17 cellular contexts compared by ENCODE assay signal in the genomic region with DNA sequence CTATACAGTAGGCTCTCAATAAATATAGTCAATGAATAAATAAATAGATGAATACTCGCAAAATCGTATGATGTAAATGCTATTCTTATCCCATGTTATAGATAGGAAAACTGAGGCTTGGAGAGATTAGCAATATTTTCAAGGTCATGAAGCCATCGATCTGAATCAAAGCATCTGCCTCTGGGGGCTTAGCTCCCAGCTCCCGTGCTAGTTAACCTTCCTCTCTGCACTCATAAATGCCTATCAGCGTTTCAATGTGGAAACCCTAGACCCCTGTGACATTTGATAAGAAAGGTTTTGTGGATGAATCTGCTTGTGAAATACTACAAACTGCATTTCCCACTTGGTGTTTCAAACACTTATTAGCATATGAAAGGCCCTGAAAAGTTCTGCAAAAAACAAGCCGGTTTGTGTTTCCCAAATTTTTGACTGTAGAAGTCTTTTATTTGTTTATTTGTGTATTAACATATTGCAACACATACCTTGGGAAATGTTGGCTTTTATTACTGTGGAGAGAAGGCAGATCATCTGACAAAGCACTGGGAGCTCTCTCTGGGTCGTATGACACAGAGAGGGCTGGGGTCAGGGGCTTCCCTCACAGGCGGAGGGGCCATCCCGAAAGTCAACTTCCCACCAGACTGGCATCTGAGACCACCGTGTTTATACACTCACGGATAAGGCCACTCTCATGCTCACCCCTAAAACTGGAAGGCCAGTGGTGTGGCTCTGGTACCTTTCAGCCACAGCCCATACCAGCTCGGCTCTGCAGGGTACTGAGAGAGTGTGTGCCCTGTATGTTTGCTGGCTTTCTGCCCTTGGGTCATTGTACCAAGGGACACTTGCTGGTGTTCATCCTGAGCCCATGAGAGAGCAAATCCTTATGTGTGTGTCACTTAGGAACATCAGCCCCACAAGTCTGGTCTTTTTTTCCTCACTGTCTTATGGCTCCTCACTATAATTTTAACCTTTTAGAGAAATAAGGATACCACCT. TPM values are rescaled to one million over a fixed set of nuclear protein-coding genes. Genes with fewer than 3 reads are reported as not detected.
"Had no signal": no experiment of that assay in that cellular context is flagged by ENCODE, and none has a peak within 500 bp of the region (broad histone marks: within the 10 kb centered on the region; RNA-seq: fewer than 3 reads in every experiment).

No MANE protein-coding gene starts in this region.

- H3K9me3 ChIP-seq: gastrocnemius medialis, left lung, neutrophil, tibial nerve had no signal

- ATAC-seq: effector memory CD8-positive, alpha-beta T cell; left lung; natural killer cell; stimulated activated effector memory CD8-positive, alpha-beta T cell treated with anti-CD3 and anti-CD28 coated beads, Interleukin-12 subunit alpha, Interleukin-12 subunit beta, amount 100 ng/mL, for 72 hours had no signal

- H3K27ac ChIP-seq: gastrocnemius medialis, left lung, neutrophil, tibial nerve had no signal

- H3K36me3 ChIP-seq: gastrocnemius medialis, left lung, neutrophil, tibial nerve had no signal

- H3K9me3 Mint-ChIP-seq: activated CD4-positive, alpha-beta T cell treated with anti-CD3 and anti-CD28 coated beads, Interleukin-2, amount 10 ng/mL, durations not matched to agents 7 days and 5 days; activated naive CD8-positive, alpha-beta T cell treated with anti-CD3 and anti-CD28 coated beads, Interleukin-2, amount 10 ng/mL, durations not matched to agents 7 days and 5 days; activated T-helper 1 cell treated with anti-CD3 and anti-CD28 coated beads, Interleukin-12 subunit alpha, Interleukin-12 subunit beta, Interleukin-2, Interleukin-4 antibody, amounts not matched to agents 30 ng/mL and 10 ng/mL and 1 ng/mL, durations not matched to agents 14 hours and 24 hours and 36 hours; effector memory CD8-positive, alpha-beta T cell; memory B cell; natural killer cell; stimulated activated effector memory CD8-positive, alpha-beta T cell treated with anti-CD3 and anti-CD28 coated beads, Interleukin-12 subunit alpha, Interleukin-12 subunit beta, amount 100 ng/mL, for 72 hours had no signal

- H3K4me1 Mint-ChIP-seq: activated CD4-positive, alpha-beta T cell treated with anti-CD3 and anti-CD28 coated beads, Interleukin-2, amount 10 ng/mL, durations not matched to agents 7 days and 5 days; activated naive CD8-positive, alpha-beta T cell treated with anti-CD3 and anti-CD28 coated beads, Interleukin-2, amount 10 ng/mL, durations not matched to agents 7 days and 5 days; natural killer cell; stimulated activated effector memory CD8-positive, alpha-beta T cell treated with anti-CD3 and anti-CD28 coated beads, Interleukin-12 subunit alpha, Interleukin-12 subunit beta, amount 100 ng/mL, for 72 hours had no signal

- H3K4me3 ChIP-seq: gastrocnemius medialis, left lung, tibial nerve had no signal

- H3K4me1 ChIP-seq: gastrocnemius medialis, left lung, tibial nerve had no signal

- H3K4me3 Mint-ChIP-seq: activated CD4-positive, alpha-beta T cell treated with anti-CD3 and anti-CD28 coated beads, Interleukin-2, amount 10 ng/mL, durations not matched to agents 7 days and 5 days; activated naive CD8-positive, alpha-beta T cell treated with anti-CD3 and anti-CD28 coated beads, Interleukin-2, amount 10 ng/mL, durations not matched to agents 7 days and 5 days; activated T-helper 1 cell treated with anti-CD3 and anti-CD28 coated beads, Interleukin-12 subunit alpha, Interleukin-12 subunit beta, Interleukin-2, Interleukin-4 antibody, amounts not matched to agents 30 ng/mL and 10 ng/mL and 1 ng/mL, durations not matched to agents 14 hours and 24 hours and 36 hours; effector memory CD8-positive, alpha-beta T cell; memory B cell; natural killer cell; stimulated activated effector memory CD8-positive, alpha-beta T cell treated with anti-CD3 and anti-CD28 coated beads, Interleukin-12 subunit alpha, Interleukin-12 subunit beta, amount 100 ng/mL, for 72 hours had no signal

- H3K27ac Mint-ChIP-seq: activated CD4-positive, alpha-beta T cell treated with anti-CD3 and anti-CD28 coated beads, Interleukin-2, amount 10 ng/mL, durations not matched to agents 7 days and 5 days; activated naive CD8-positive, alpha-beta T cell treated with anti-CD3 and anti-CD28 coated beads, Interleukin-2, amount 10 ng/mL, durations not matched to agents 7 days and 5 days; activated T-helper 1 cell treated with anti-CD3 and anti-CD28 coated beads, Interleukin-12 subunit alpha, Interleukin-12 subunit beta, Interleukin-2, Interleukin-4 antibody, amounts not matched to agents 30 ng/mL and 10 ng/mL and 1 ng/mL, durations not matched to agents 14 hours and 24 hours and 36 hours; effector memory CD8-positive, alpha-beta T cell; memory B cell; natural killer cell; stimulated activated effector memory CD8-positive, alpha-beta T cell treated with anti-CD3 and anti-CD28 coated beads, Interleukin-12 subunit alpha, Interleukin-12 subunit beta, amount 100 ng/mL, for 72 hours had no signal

- DNase-seq: activated CD4-positive, alpha-beta T cell treated with anti-CD3 and anti-CD28 coated beads, Interleukin-2, amount 10 ng/mL, durations not matched to agents 7 days and 5 days; activated CD4-positive, CD25-positive, alpha-beta regulatory T cell; activated CD8-positive, alpha-beta memory T cell treated with anti-CD3 and anti-CD28 coated beads, Interleukin-2, amount 50 U/mL, for 48 hours; activated naive CD8-positive, alpha-beta T cell treated with anti-CD3 and anti-CD28 coated beads, Interleukin-2, amount 10 ng/mL, durations not matched to agents 7 days and 5 days; dermis blood vessel endothelial cell; effector memory CD8-positive, alpha-beta T cell; left lung; natural killer cell; stimulated activated CD4-positive, alpha-beta T cell treated with anti-CD3 and anti-CD28 coated beads, Interleukin-2, amount 100 ng/mL, for 24 hours; T-helper 2 cell had no signal

- H3K36me3 Mint-ChIP-seq: activated naive CD8-positive, alpha-beta T cell treated with anti-CD3 and anti-CD28 coated beads, Interleukin-2, amount 10 ng/mL, durations not matched to agents 7 days and 5 days; memory B cell; natural killer cell; stimulated activated effector memory CD8-positive, alpha-beta T cell treated with anti-CD3 and anti-CD28 coated beads, Interleukin-12 subunit alpha, Interleukin-12 subunit beta, amount 100 ng/mL, for 72 hours had no signal

RNA-seq across cellular contexts. Expression of a gene that starts 1.0 kb away (rescaled TPM):
- total RNA-seq: activated CD4-positive, alpha-beta T cell treated with anti-CD3 and anti-CD28 coated beads, Interleukin-2, amount 10 ng/mL, durations not matched to agents 7 days and 5 days; activated naive CD8-positive, alpha-beta T cell treated with anti-CD3 and anti-CD28 coated beads, Interleukin-2, amount 10 ng/mL, durations not matched to agents 7 days and 5 days; activated T-helper 1 cell treated with anti-CD3 and anti-CD28 coated beads, Interleukin-12 subunit alpha, Interleukin-12 subunit beta, Interleukin-2, Interleukin-4 antibody, amounts not matched to agents 30 ng/mL and 10 ng/mL and 1 ng/mL, durations not matched to agents 14 hours and 24 hours and 36 hours; cerebellum; dermis blood vessel endothelial cell; left lung; natural killer cell had no signal
